Comparison of ENCODE assay signal across 1 cellular context in genomic region chr4:109913842-109914241, GRCh38.
TF ChIP-seq lines count a peak whose summit lies in the region.

No MANE protein-coding gene starts in this region.

TF ChIP-seq in K562, 482 proteins besides CTCF, POLR2A, EP300 and RAD21 (continued from another document):
- TF ChIP-seq E4F1 (CRISPR knock-in tag; IDR thresholded peaks at IDR 0.05; ENCODE audit: borderline replicate concordance) (no peak), ZNF561 (CRISPR knock-in tag; conservative IDR thresholded peaks at IDR 0.05) (no peak), ZNF740 (CRISPR knock-in tag; IDR thresholded peaks at IDR 0.05) (no peak), ZNF740 (tag; IDR thresholded peaks at IDR 0.05) (no peak), ZNF445 (CRISPR knock-in tag; IDR thresholded peaks at IDR 0.05; ENCODE audit: low read depth) (no peak), SP1 (CRISPR knock-in tag; IDR thresholded peaks at IDR 0.05) (no peak), ZBTB40 (IDR thresholded peaks at IDR 0.05) (no peak), ZBTB40 (CRISPR knock-in tag; IDR thresholded peaks at IDR 0.05) (no peak), ZNF785 (CRISPR knock-in tag; IDR thresholded peaks at IDR 0.05) (no peak), ZSCAN29 (IDR thresholded peaks at IDR 0.05) (no peak)
